ENCODE assay signal across 2 cellular contexts in genomic region chr6:83124553-83124952, GRCh38.
TF ChIP-seq lines count a peak whose summit lies in the region.

No MANE protein-coding gene starts in this region.

TF ChIP-seq in IMR-90, 13 proteins besides CTCF, POLR2A, EP300 and RAD21:
- no peak for TF ChIP-seq CEBPB (IDR thresholded peaks at IDR 0.05; ENCODE audit: low read depth, low read length)
- TF ChIP-seq MAFK (IDR thresholded peaks at IDR 0.05; ENCODE audit: low read depth, low read length) = peak; percentile 47; the same call in 1 of the 2 replicates
TF ChIP-seq in IMR-90: peak in this region for 1.

TF ChIP-seq in K562, 482 proteins besides CTCF, POLR2A, EP300 and RAD21:
- TF ChIP-seq FOSL1 (tag; conservative IDR thresholded peaks at IDR 0.05) (peak; percentile 72), DPF2 (IDR thresholded peaks at IDR 0.05) (0 out of 2 replicates have a peak, but pooled peaks have one; percentile 37), GABPA (tag; conservative IDR thresholded peaks at IDR 0.05; ENCODE audit: low read depth) (no peak), CBX5 (IDR thresholded peaks at IDR 0.05; ENCODE audit: borderline replicate concordance, low read depth) (no peak), CREB5 (CRISPR knock-in tag; IDR thresholded peaks at IDR 0.05) (no peak), C11orf30 (IDR thresholded peaks at IDR 0.05; ENCODE audit: low read depth) (peak; percentile 78), ATF6 (CRISPR knock-in tag; IDR thresholded peaks at IDR 0.05) (no peak), MAFG (tag; conservative IDR thresholded peaks at IDR 0.05) (peak; percentile 77), ZNF316 (IDR thresholded peaks at IDR 0.05) (peak; percentile 87), ZNF436 (CRISPR knock-in tag; IDR thresholded peaks at IDR 0.05) (no peak), POLR2B (IDR thresholded peaks at IDR 0.05; ENCODE audit: low read depth, partially characterized antibody) (no peak), MAFK (IDR thresholded peaks at IDR 0.05; ENCODE audit: low read length) (peak; percentile 48; the same call in 1 of the 2 replicates), MAFF (IDR thresholded peaks at IDR 0.05; ENCODE audit: low read length) (peak; percentile 16; the same call in 1 of the 2 replicates), L3MBTL2 (IDR thresholded peaks at IDR 0.05) (no peak), ATF3 (IDR thresholded peaks at IDR 0.05) (peak; percentile 65), ATF3 (CRISPR knock-in tag; conservative IDR thresholded peaks at IDR 0.05) (no peak), ZFP1 (CRISPR knock-in tag; IDR thresholded peaks at IDR 0.05) (no peak), JUND (IDR thresholded peaks at IDR 0.05; ENCODE audit: borderline replicate concordance, low read depth, low read length) (peak; percentile 62; the same call in 1 of the 2 replicates), JUND (tag; IDR thresholded peaks at IDR 0.05; ENCODE audit: borderline replicate concordance, low read depth, low read length) (peak; percentile 57; the same call in 2 of the 3 replicates), RFX7 (CRISPR knock-in tag; IDR thresholded peaks at IDR 0.05) (no peak)
